Comparison of ENCODE assay signal across 8 cellular contexts in genomic region chr4:176002007-176002623, GRCh38.
DNase-seq lines count a peak whose midpoint lies in the region; ATAC-seq and TF ChIP-seq lines count a peak whose summit lies in the region.

No MANE protein-coding gene starts in this region.

- no peak overlapping the region for H3K27ac ChIP-seq in stomach
- no peak overlapping the region for H3K27ac ChIP-seq in effector memory CD4-positive, alpha-beta T cell (ENCODE audit: insufficient read depth, low read length, poor library complexity, severe bottlenecking)

- peak overlapping the region; percentile 45 to 79 (median 59) for H3K4me3 ChIP-seq in stomach
- no peak overlapping the region for H3K4me3 ChIP-seq in effector memory CD4-positive, alpha-beta T cell (ENCODE audit: insufficient read depth, low read depth, low read length, poor library complexity, severe bottlenecking)

- ATAC-seq in left lobe of liver, result peak; percentile 73

- no peak for TF ChIP-seq CTCF in stomach (IDR thresholded peaks at IDR 0.05)

- intact Hi-C loops in stomach (cut with DNase I; ENCODE audit: low total_unique reads), result no loop called here

- H3K36me3 ChIP-seq in stomach, result no peaks in the 10 kb centered on the region
- H3K36me3 ChIP-seq in effector memory CD4-positive, alpha-beta T cell (ENCODE audit: control insufficient read depth, insufficient read depth, low read length), result no peaks in the 10 kb centered on the region

- H3K27me3 ChIP-seq in stomach, result peaks cover 0 to 25% (median 18%) of the 10 kb centered on the region in 3 donors
- H3K27me3 ChIP-seq in effector memory CD4-positive, alpha-beta T cell (replicated peaks; ENCODE audit: control insufficient read depth, insufficient read depth, low read length, poor library complexity, severe bottlenecking), result peaks cover 10% of the 10 kb centered on the region

- TF ChIP-seq POLR2A in stomach (IDR thresholded peaks at IDR 0.05), result no peak

- WGBS in stomach, 5 donors, result 0 to 2% (median 1%) methylated on average over 24 to 44 of the region's 44 CpGs

- peaks cover 12 to 21% (median 18%) of the 10 kb centered on the region in 4 donors for H3K4me1 ChIP-seq in stomach
- H3K4me1 ChIP-seq in effector memory CD4-positive, alpha-beta T cell (ENCODE audit: control insufficient read depth, insufficient read depth, low read length, poor library complexity, severe bottlenecking), result peaks cover 2% of the 10 kb centered on the region

- TF ChIP-seq EP300 in stomach (IDR thresholded peaks at IDR 0.05), result no peak

- in situ Hi-C loops in T47D (cut with HindIII; ENCODE audit: low pct_unique_long_range_greater_than_20kb, low sequenced_read_pairs), result no loop called here

- DNase-seq in NCI-H82 (lab: John Stamatoyannopoulos, UW) (peak; percentile 46), NCI-H82 treated with DMSO at 0.1 percent for 48 hours (lab: John Stamatoyannopoulos, UW; ENCODE audit: unreplicated experiment) (no peak), H4 (ENCODE audit: low spot score) (peak; percentile 4), NCI-H2227 treated with DMSO at 0.1 percent for 48 hours (lab: John Stamatoyannopoulos, UW) (peak; percentile 21), T47D (ENCODE audit: low read depth in 1 of 2, low spot score in 1 of 2) (peak; percentile 16 to 34), left lobe of liver (ENCODE audit: low spot score) (peak; percentile 44), stomach (peak; percentile 35)
- no peak for DNase-seq in effector memory CD4-positive, alpha-beta T cell

- no peaks in the 10 kb centered on the region for H3K9me3 ChIP-seq in stomach
- H3K9me3 ChIP-seq in effector memory CD4-positive, alpha-beta T cell (ENCODE audit: control insufficient read depth, low read length), result no peaks in the 10 kb centered on the region

Comparison
In these comparisons a context has a peak if more than half of its experiments do, and no peak if none do; other contexts are left out.
1. DNase-seq: peak in NCI-H82 (single experiment), H4 (single experiment), NCI-H2227 treated with DMSO at 0.1 percent for 48 hours (single experiment), T47D (2 of 2), left lobe of liver (single experiment) and stomach (single experiment); none in NCI-H82 treated with DMSO at 0.1 percent for 48 hours (single experiment) and effector memory CD4-positive, alpha-beta T cell (0 of 3).